ENCODE assay signal across 9 cellular contexts in the genomic region with DNA sequence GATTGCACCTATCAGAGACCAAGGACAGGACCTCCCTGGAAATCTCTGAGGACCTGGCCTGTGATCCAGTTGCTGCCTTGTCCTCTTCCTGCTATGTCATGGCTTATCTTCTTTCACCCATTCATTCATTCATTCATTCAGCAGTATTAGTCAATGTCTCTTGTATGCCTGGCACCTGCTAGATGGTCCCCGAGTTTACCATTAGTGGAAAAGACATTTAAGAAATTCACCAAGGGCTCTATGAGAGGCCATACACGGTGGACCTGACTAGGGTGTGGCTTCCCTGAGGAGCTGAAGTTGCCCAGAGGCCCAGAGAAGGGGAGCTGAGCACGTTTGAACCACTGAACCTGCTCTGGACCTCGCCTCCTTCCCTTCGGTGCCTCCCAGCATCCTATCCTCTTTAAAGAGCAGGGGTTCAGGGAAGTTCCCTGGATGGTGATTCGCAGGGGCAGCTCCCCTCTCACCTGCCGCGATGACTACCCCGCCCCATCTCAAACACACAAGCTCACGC. TPM values are rescaled to one million over a fixed set of nuclear protein-coding genes. Genes with fewer than 3 reads are reported as not detected.
DNase-seq lines count a peak whose midpoint lies in the region; ATAC-seq, FAIRE-seq and TF ChIP-seq lines count a peak whose summit lies in the region.
"Had no signal": no experiment of that assay in that cellular context is flagged by ENCODE, and none has a peak within 500 bp of the region (broad histone marks: within the 10 kb centered on the region; RNA-seq: fewer than 3 reads in every experiment).

No MANE protein-coding gene starts in this region.

- H3K9me3 ChIP-seq in K562 (replicated peaks; ENCODE audit: control insufficient read depth, insufficient read depth, low read depth, low read length) = peaks cover 4% of the 10 kb centered on the region; the same call in 1 of the 2 replicates
- no peaks in the 10 kb centered on the region for H3K9me3 ChIP-seq in lung (ENCODE audit: control insufficient read depth in 2 of 2, insufficient read depth in 1 of 2, low read length in 1 of 2)

- CTCF ChIA-PET in activated naive CD4-positive, alpha-beta T cell treated with anti-CD3 and anti-CD28 coated beads, Interleukin-2, amount 10 ng/mL, durations not matched to agents 7 days and 5 days (lab: Charles Lee) = interaction anchor here (0.7 to 3.2 kb wide), 14 partner anchors 11 to 119 kb away, joined by 3 to 28 read pairs (median 4); partner anchors contain the start of gene SLC2A11
- CTCF ChIA-PET in K562 (lab: Yijun Ruan, JAX; ENCODE audit: low intra/inter-chr PET ratio) = no interaction called here

- FAIRE-seq in K562 (lab: Jason Lieb, UNC) = peak; percentile 35

- TF ChIP-seq RAD21 in K562 (CRISPR knock-in tag; conservative IDR thresholded peaks at IDR 0.05 in 1 of 2, IDR thresholded peaks at IDR 0.05 in 1 of 2) = no peak

- no peaks in the 10 kb centered on the region for H3K27me3 Mint-ChIP-seq in activated naive CD4-positive, alpha-beta T cell treated with anti-CD3 and anti-CD28 coated beads, Interleukin-2, amount 10 ng/mL, durations not matched to agents 7 days and 5 days
- H3K27me3 Mint-ChIP-seq in type B pancreatic cell = no peaks in the 10 kb centered on the region

- H3K27ac ChIP-seq in K562 (ENCODE audit: extremely low read depth, low read depth, low read length) (peak overlapping the region; percentile 96), lung (ENCODE audit: low read depth in 1 of 2, low read length in 1 of 2) (peak overlapping the region; percentile 95 to 98)

- H3K4me2 ChIP-seq in K562 (ENCODE audit: insufficient read depth, low read length) = peak overlapping the region; percentile 95

- BruUV-seq in K562 (replicated peaks; lab: Mats Ljungman, UMichigan) = TSS peak; percentile 83

- H3K36me3 Mint-ChIP-seq in activated naive CD4-positive, alpha-beta T cell treated with anti-CD3 and anti-CD28 coated beads, Interleukin-2, amount 10 ng/mL, durations not matched to agents 7 days and 5 days = peaks cover 30% of the 10 kb centered on the region
- peaks cover 8% of the 10 kb centered on the region for H3K36me3 Mint-ChIP-seq in type B pancreatic cell

- DNase-seq in activated naive CD4-positive, alpha-beta T cell treated with anti-CD3 and anti-CD28 coated beads, Interleukin-2, amount 10 ng/mL, durations not matched to agents 7 days and 5 days = no peak
- no peak for DNase-seq in activated naive CD4-positive, alpha-beta T cell treated with Interleukin-2 at 50 U/mL for 16 hours
- DNase-seq in K562 (ENCODE audit: extremely low read depth in 1 of 4, low spot score in 3 of 4) (peak in 2 of 4 experiments; percentile 18), lung (ENCODE audit: low spot score) (no peak), type B pancreatic cell (ENCODE audit: extremely low spot score, unreplicated experiment) (no peak), occipital lobe (lab: John Stamatoyannopoulos, UW) (no peak)
- no peak for DNase-seq in stimulated activated CD4-positive, alpha-beta T cell treated with anti-CD3 and anti-CD28 coated beads, Interleukin-4, amount 100 ng/mL, for 1 hour

- no peak for TF ChIP-seq EP300 in K562 (IDR thresholded peaks at IDR 0.05; ENCODE audit: low read length)

- H3K27me3 ChIP-seq in K562 (ENCODE audit: control insufficient read depth in 2 of 2, insufficient read depth in 2 of 2, low read length in 2 of 2) = no peaks in the 10 kb centered on the region
- H3K27me3 ChIP-seq in lung (ENCODE audit: control insufficient read depth, insufficient read depth) = no peaks in the 10 kb centered on the region

- H3K36me3 ChIP-seq in K562 (ENCODE audit: control insufficient read depth, insufficient read depth, low read length) = peaks cover 31% of the 10 kb centered on the region
- peaks cover 6 to 15% of the 10 kb centered on the region in 2 donors for H3K36me3 ChIP-seq in lung (ENCODE audit: control insufficient read depth in 2 of 2, insufficient read depth in 2 of 2, low read length in 2 of 2)

- peaks cover 38% of the 10 kb centered on the region for H3K4me1 Mint-ChIP-seq in activated naive CD4-positive, alpha-beta T cell treated with anti-CD3 and anti-CD28 coated beads, Interleukin-2, amount 10 ng/mL, durations not matched to agents 7 days and 5 days
- H3K4me1 Mint-ChIP-seq in type B pancreatic cell (ENCODE audit: unreplicated experiment) = peaks cover 6% of the 10 kb centered on the region

- H3K4me1 ChIP-seq in K562 (replicated peaks in 1 of 2; ENCODE audit: control insufficient read depth in 2 of 2, insufficient read depth in 2 of 2, low read length in 2 of 2) (peaks cover 24 to 47% of the 10 kb centered on the region in 2 experiments), lung (ENCODE audit: control insufficient read depth in 2 of 2, insufficient read depth in 2 of 2, low read length in 2 of 2) (peaks cover 4 to 9% of the 10 kb centered on the region in 2 donors)

- intact Hi-C loops in K562 (cut with micrococcal nuclease) = no loop called here

- peak overlapping the region; percentile 96 for H3K27ac Mint-ChIP-seq in activated naive CD4-positive, alpha-beta T cell treated with anti-CD3 and anti-CD28 coated beads, Interleukin-2, amount 10 ng/mL, durations not matched to agents 7 days and 5 days
- H3K27ac Mint-ChIP-seq in type B pancreatic cell = peak overlapping the region; percentile 96

- peaks cover 3% of the 10 kb centered on the region for H3K9me1 ChIP-seq in K562 (ENCODE audit: control insufficient read depth, insufficient read depth, low read length)

- H3K9ac ChIP-seq in K562 (ENCODE audit: insufficient read depth in 1 of 2, low read depth in 2 of 2, low read length in 2 of 2) = peak overlapping the region; percentile 79 to 91

- no peak for ATAC-seq in K562
- no peak for ATAC-seq in lung (ENCODE audit: insufficient read depth, low FRiP score)
- no peak for ATAC-seq in HG03196 (IDR thresholded peaks at IDR 0.05; ENCODE audit: unreplicated experiment)

- peak overlapping the region; percentile 77 for H3K4me3 ChIP-seq in K562
- peak overlapping the region; percentile 12 for H3K4me3 ChIP-seq in lung

- POLR2A ChIA-PET in K562 (lab: Yijun Ruan, JAX) = interaction anchor here (1.0 to 1.7 kb wide), 7 partner anchors 10 to 34 kb away, joined by 3 to 6 read pairs (median 4); no protein-coding TSS in a partner anchor

- peaks cover 10% of the 10 kb centered on the region; the same call in 1 of the 2 replicates for H4K20me1 ChIP-seq in K562 (replicated peaks; ENCODE audit: control insufficient read depth, insufficient read depth, low read length)

- in situ Hi-C loops in K562 (cut with MboI) = no loop called here

- no peak for TF ChIP-seq POLR2A in K562 (conservative IDR thresholded peaks at IDR 0.05)

- H3K4me3 Mint-ChIP-seq in activated naive CD4-positive, alpha-beta T cell treated with anti-CD3 and anti-CD28 coated beads, Interleukin-2, amount 10 ng/mL, durations not matched to agents 7 days and 5 days = peak overlapping the region; percentile 96
- H3K4me3 Mint-ChIP-seq in type B pancreatic cell = peak overlapping the region; percentile 95

- TF ChIP-seq CTCF in K562 (IDR thresholded peaks at IDR 0.05 in 2 of 3, conservative IDR thresholded peaks at IDR 0.05 in 1 of 3; ENCODE audit: insufficient read depth in 2 of 3, low read depth in 1 of 3, low read length in 3 of 3) (no peak), lung (IDR thresholded peaks at IDR 0.05; ENCODE audit: control extremely low read depth, extremely low read depth) (no peak), type B pancreatic cell (conservative IDR thresholded peaks at IDR 0.05) (no peak)

- no peaks in the 10 kb centered on the region for H3K9me3 Mint-ChIP-seq in activated naive CD4-positive, alpha-beta T cell treated with anti-CD3 and anti-CD28 coated beads, Interleukin-2, amount 10 ng/mL, durations not matched to agents 7 days and 5 days
- H3K9me3 Mint-ChIP-seq in type B pancreatic cell = no peaks in the 10 kb centered on the region

- H2AFZ ChIP-seq in K562 (ENCODE audit: low read depth, low read length) = peak overlapping the region; percentile 87

- H3K79me2 ChIP-seq in K562 (ENCODE audit: control insufficient read depth, insufficient read depth, low read length) = peaks cover 42% of the 10 kb centered on the region

- WGBS in K562 (ENCODE audit: insufficient coverage, low coverage, missing lambda C conversion rate) = 7% methylated on average over 7 of the region's 10 CpGs
- 14% methylated on average over 10 of the region's 10 CpGs for WGBS in lung, 2 donors

RNA-seq across cellular contexts. Expression of gene MIF, which starts 0.7 kb away (rescaled TPM):
- 4.1 and 17.1 TPM in 2 replicates for total RNA-seq in K562 (2011; cell fraction: chromatin; rRNA removed; ENCODE audit: low replicate concordance)
- 95.8 and 97.4 TPM in 2 replicates for total RNA-seq in K562 (2011; cell fraction: nucleolus; rRNA removed)
- 23.6 and 36.7 TPM in 2 replicates for total RNA-seq in K562 (2011; cell fraction: nucleoplasm; rRNA removed)
- total RNA-seq in K562 (2014; rRNA removed) (440 and 672 TPM in 2 replicates), K562 (2014; rRNA removed; fragmentation: Illumina TruSeq; extraction: Trizol) (5.4 and 7.4 TPM in 2 replicates), K562 (2015; rRNA removed; fragmentation: Illumina TruSeq; extraction: Trizol) (253 and 254 TPM in 2 replicates), K562 (2021) (666 and 724 TPM in 2 replicates), lung (100 to 1,000 TPM in 1 of 2 donors, 10 to 100 TPM in 1; 71.8 to 751 TPM), type B pancreatic cell (ENCODE audit: low replicate concordance) (436 and 570 TPM in 2 replicates), occipital lobe (85.2 TPM)
- polyA plus RNA-seq in K562 (2011; rRNA removed) (193 and 230 TPM in 2 replicates), K562 (2014; fragmentation: Illumina TruSeq; extraction: Trizol) (31.1 and 74.5 TPM in 2 replicates), K562 (2014; fragmentation: Nextera tagmentation; extraction: Ambion mirVana) (10 to 100 TPM; 23.0 to 67.2 TPM), K562 (2014; rRNA removed) (537 and 538 TPM in 2 replicates), lung (100 to 1,000 TPM; 850 to 887 TPM)
- polyA plus RNA-seq in K562 (2011; cell fraction: cytosol; rRNA removed) = 337 and 1,426 TPM in 2 replicates
- 207 and 222 TPM in 2 replicates for polyA plus RNA-seq in K562 (2011; cell fraction: nucleus; rRNA removed)
- 377 and 537 TPM in 2 replicates for polyA plus RNA-seq in K562 (2012)
- polyA minus RNA-seq in K562 (2011; rRNA and poly(A)+ RNA removed) = 8.4 and 13.6 TPM in 2 replicates
- 207 and 412 TPM in 2 replicates for polyA minus RNA-seq in K562 (2011; cell fraction: cytosol; rRNA and poly(A)+ RNA removed)
- 52.9 and 75.3 TPM in 2 replicates for polyA minus RNA-seq in K562 (2011; cell fraction: nucleus; rRNA and poly(A)+ RNA removed)
- total RNA-seq: G401 had no signal

RNA-seq across cellular contexts. Expression of gene SLC2A11, which starts 35.8 kb away (rescaled TPM):
- 10.0 and 13.3 TPM in 2 replicates for total RNA-seq in K562 (2011; cell fraction: chromatin; rRNA removed; ENCODE audit: low replicate concordance)
- 7.1 and 10.0 TPM in 2 replicates for total RNA-seq in K562 (2011; cell fraction: nucleolus; rRNA removed)
- total RNA-seq in K562 (2011; cell fraction: nucleoplasm; rRNA removed) = 8.9 and 11.7 TPM in 2 replicates
- total RNA-seq in K562 (2014; rRNA removed) = 2.0 and 3.1 TPM in 2 replicates
- 1.5 and 1.9 TPM in 2 replicates for total RNA-seq in K562 (2014; rRNA removed; fragmentation: Illumina TruSeq; extraction: Trizol)
- 2.1 and 2.5 TPM in 2 replicates for total RNA-seq in K562 (2015; rRNA removed; fragmentation: Illumina TruSeq; extraction: Trizol)
- 1.6 and 2.1 TPM in 2 replicates for total RNA-seq in K562 (2021)
- 2.5 and 4.4 TPM in 2 replicates for polyA plus RNA-seq in K562 (2011; rRNA removed)
- polyA plus RNA-seq in K562 (2011; cell fraction: cytosol; rRNA removed) = 2.6 and 3.6 TPM in 2 replicates
- polyA plus RNA-seq in K562 (2011; cell fraction: nucleus; rRNA removed) = 8.2 and 8.4 TPM in 2 replicates
- polyA plus RNA-seq in K562 (2012) = 2.7 and 7.0 TPM in 2 replicates
- polyA plus RNA-seq in K562 (2014; fragmentation: Illumina TruSeq; extraction: Trizol) = 2.5 and 2.8 TPM in 2 replicates
- polyA plus RNA-seq in K562 (2014; fragmentation: Nextera tagmentation; extraction: Ambion mirVana) = under 1 TPM; 0.44 to 0.73 TPM
- polyA plus RNA-seq in K562 (2014; rRNA removed) = 2.7 and 3.4 TPM in 2 replicates
- 2.7 and 4.1 TPM in 2 replicates for polyA minus RNA-seq in K562 (2011; rRNA and poly(A)+ RNA removed)
- polyA minus RNA-seq in K562 (2011; cell fraction: cytosol; rRNA and poly(A)+ RNA removed) = 0.91 and 0.95 TPM in 2 replicates
- 3.4 and 8.4 TPM in 2 replicates for polyA minus RNA-seq in K562 (2011; cell fraction: nucleus; rRNA and poly(A)+ RNA removed)
- 10 to 100 TPM; 11.1 to 14.1 TPM for total RNA-seq in lung
- 1 to 10 TPM; 3.9 to 9.6 TPM for polyA plus RNA-seq in lung
- 19.6 and 32.1 TPM in 2 replicates for total RNA-seq in type B pancreatic cell (ENCODE audit: low replicate concordance)
- total RNA-seq in occipital lobe = 8.4 TPM
- total RNA-seq: G401 had no signal

RNA-seq across cellular contexts. Expression of gene DERL3, which starts 54.7 kb away (rescaled TPM):
- 14.7 and 36.7 TPM in 2 replicates for total RNA-seq in K562 (2011; cell fraction: chromatin; rRNA removed; ENCODE audit: low replicate concordance)
- 35.7 and 36.7 TPM in 2 replicates for total RNA-seq in K562 (2011; cell fraction: nucleolus; rRNA removed)
- total RNA-seq in K562 (2011; cell fraction: nucleoplasm; rRNA removed) = 29.2 and 31.5 TPM in 2 replicates
- total RNA-seq in K562 (2014; rRNA removed) (6.2 and 6.9 TPM in 2 replicates), K562 (2014; rRNA removed; fragmentation: Illumina TruSeq; extraction: Trizol) (0.77 and 1.7 TPM in 2 replicates), K562 (2015; rRNA removed; fragmentation: Illumina TruSeq; extraction: Trizol) (1.4 and 2.4 TPM in 2 replicates), K562 (2021) (8.8 and 9.2 TPM in 2 replicates), lung (10 to 100 TPM in 1 of 2 donors, 1 to 10 TPM in 1; 6.1 to 15.1 TPM), type B pancreatic cell (ENCODE audit: low replicate concordance) (2.6 and 9.5 TPM in 2 replicates), occipital lobe (0.62 TPM)
- polyA plus RNA-seq in K562 (2011; rRNA removed) (8.3 and 19.3 TPM in 2 replicates), K562 (2014; fragmentation: Illumina TruSeq; extraction: Trizol) (4.8 and 7.4 TPM in 2 replicates), K562 (2014; fragmentation: Nextera tagmentation; extraction: Ambion mirVana) (1 to 10 TPM; 1.3 to 2.9 TPM), K562 (2014; rRNA removed) (12.1 and 12.4 TPM in 2 replicates), lung (1 to 10 TPM; 6.7 to 8.4 TPM)
- 23.7 and 24.3 TPM in 2 replicates for polyA plus RNA-seq in K562 (2011; cell fraction: cytosol; rRNA removed)
- polyA plus RNA-seq in K562 (2011; cell fraction: nucleus; rRNA removed) = 69.3 and 80.1 TPM in 2 replicates
- 5.7 and 7.9 TPM in 2 replicates for polyA plus RNA-seq in K562 (2012)
- polyA minus RNA-seq in K562 (2011; rRNA and poly(A)+ RNA removed) = 1.5 and 2.2 TPM in 2 replicates
- 2.7 and 3.8 TPM in 2 replicates for polyA minus RNA-seq in K562 (2011; cell fraction: cytosol; rRNA and poly(A)+ RNA removed)
- 5.3 and 10.7 TPM in 2 replicates for polyA minus RNA-seq in K562 (2011; cell fraction: nucleus; rRNA and poly(A)+ RNA removed)
- total RNA-seq: G401 had no signal
